ENCODE assay signal across 10 cellular contexts in genomic region chr3:107992976-107993684, GRCh38.
DNase-seq lines count a peak whose midpoint lies in the region; ATAC-seq, FAIRE-seq and TF ChIP-seq lines count a peak whose summit lies in the region.
"Had no signal": no experiment of that assay in that cellular context is flagged by ENCODE, and none has a peak within 500 bp of the region (broad histone marks: within the 10 kb centered on the region; RNA-seq: fewer than 3 reads in every experiment).

No MANE protein-coding gene starts in this region.

- H3K27ac ChIP-seq in HepG2 (ENCODE audit: extremely low read length, insufficient read depth, low read length) (no peak overlapping the region), spleen (no peak overlapping the region)

- no peaks in the 10 kb centered on the region for H3K9me3 Mint-ChIP-seq in activated naive CD4-positive, alpha-beta T cell treated with anti-CD3 and anti-CD28 coated beads for 36 hours
- H3K9me3 Mint-ChIP-seq: activated naive CD4-positive, alpha-beta T cell treated with anti-CD3 and anti-CD28 coated beads, Interleukin-2, amount 50 U/mL, for 24 hours had no signal

- H2AFZ ChIP-seq in HepG2 (ENCODE audit: low read length), result no peak overlapping the region

- FAIRE-seq in HepG2 (lab: Jason Lieb, UNC) (no peak), GM12892 (lab: Jason Lieb, UNC) (no peak)

- 35% methylated on average over 6 of the region's 9 CpGs for WGBS in HepG2 (ENCODE audit: low lambda C conversion rate)
- 79 to 87% (median 82%) methylated on average over 9 of the region's 9 CpGs for WGBS in spleen, 5 donors

- peaks cover 0 to 3% of the 10 kb centered on the region in 2 experiments; a peak in 1 of 5 replicates for H3K27me3 ChIP-seq in HepG2 (ENCODE audit: control insufficient read depth in 1 of 2, insufficient read depth in 2 of 2, low read length in 2 of 2)
- H3K27me3 ChIP-seq in spleen (replicated peaks in 1 of 7), result no peaks in the 10 kb centered on the region

- H4K20me1 ChIP-seq in HepG2 (ENCODE audit: insufficient read depth, low read length), result no peaks in the 10 kb centered on the region

- H3K4me1 Mint-ChIP-seq in activated naive CD4-positive, alpha-beta T cell treated with anti-CD3 and anti-CD28 coated beads for 36 hours (ENCODE audit: low read depth), result peaks cover 11% of the 10 kb centered on the region

- in situ Hi-C loops in HepG2 (cut with HindIII; ENCODE audit: extremely low pct_ligation_motif_present, low pct_unique_long_range_greater_than_20kb), result no loop called here

- no peaks in the 10 kb centered on the region for H3K79me2 ChIP-seq in HepG2 (ENCODE audit: insufficient read depth, low read length)

- no peak overlapping the region for H3K27ac Mint-ChIP-seq in activated naive CD4-positive, alpha-beta T cell treated with anti-CD3 and anti-CD28 coated beads for 36 hours
- H3K27ac Mint-ChIP-seq: activated naive CD4-positive, alpha-beta T cell treated with anti-CD3 and anti-CD28 coated beads, Interleukin-2, amount 50 U/mL, for 24 hours had no signal

- H3K4me2 ChIP-seq in HepG2 (ENCODE audit: low read depth, low read length), result no peak overlapping the region

- CTCF ChIA-PET in HepG2 (lab: Yijun Ruan, JAX; ENCODE audit: low intra/inter-chr PET ratio, low total read pairs), result no interaction called here
- CTCF ChIA-PET in activated naive CD4-positive, alpha-beta T cell treated with anti-CD3 and anti-CD28 coated beads for 36 hours (lab: Charles Lee), result interaction anchor here (1.2 kb wide), 1 partner anchor 96 kb away, joined by 3 read pairs; no protein-coding TSS in a partner anchor

- no peak for TF ChIP-seq CTCF in AG10803 (conservative IDR thresholded peaks at IDR 0.05; ENCODE audit: low read length)
- no peak for TF ChIP-seq CTCF in HepG2 (CRISPR knock-in tag; IDR thresholded peaks at IDR 0.05)
- no peak for TF ChIP-seq CTCF in spleen (IDR thresholded peaks at IDR 0.05 in 8 of 11, conservative IDR thresholded peaks at IDR 0.05 in 3 of 11)

- intact Hi-C loops in HepG2 (cut with micrococcal nuclease; ENCODE audit: unreplicated experiment), result no loop called here
- intact Hi-C loops in activated naive CD4-positive, alpha-beta T cell treated with anti-CD3 and anti-CD28 coated beads for 36 hours (cut with micrococcal nuclease), result no loop called here
- intact Hi-C loops in spleen (cut with DNase I; ENCODE audit: low total_unique reads), result no loop called here

- ATAC-seq in GM21825 (IDR thresholded peaks at IDR 0.05; ENCODE audit: unreplicated experiment) (peak; percentile 51), HepG2 (no peak)

- H3K4me3 ChIP-seq in AG10803 (ENCODE audit: low read length) (no peak overlapping the region), HepG2 (replicated peaks in 1 of 3; ENCODE audit: insufficient read depth in 1 of 3, low read depth in 2 of 3, low read length in 3 of 3) (no peak overlapping the region), spleen (no peak overlapping the region)

- no peak overlapping the region for H3K9ac ChIP-seq in HepG2 (ENCODE audit: insufficient read depth, low read depth, low read length)

- POLR2A ChIA-PET in HepG2 (lab: Yijun Ruan, JAX), result no interaction called here

- H3K9me3 ChIP-seq in HepG2 (ENCODE audit: low read length), result no peaks in the 10 kb centered on the region
- no peaks in the 10 kb centered on the region for H3K9me3 ChIP-seq in spleen

- BruUV-seq in HepG2 (replicated peaks; lab: Mats Ljungman, UMichigan), result no TSS peak

- TF ChIP-seq RAD21 in HepG2 (CRISPR knock-in tag; IDR thresholded peaks at IDR 0.05), result no peak

- no peaks in the 10 kb centered on the region for H3K27me3 Mint-ChIP-seq in activated naive CD4-positive, alpha-beta T cell treated with anti-CD3 and anti-CD28 coated beads for 36 hours (ENCODE audit: low read depth)
- H3K27me3 Mint-ChIP-seq: activated naive CD4-positive, alpha-beta T cell treated with anti-CD3 and anti-CD28 coated beads, Interleukin-2, amount 50 U/mL, for 24 hours had no signal

- no peaks in the 10 kb centered on the region for H3K36me3 Mint-ChIP-seq in activated naive CD4-positive, alpha-beta T cell treated with anti-CD3 and anti-CD28 coated beads for 36 hours (ENCODE audit: low read depth)
- H3K36me3 Mint-ChIP-seq: activated naive CD4-positive, alpha-beta T cell treated with anti-CD3 and anti-CD28 coated beads, Interleukin-2, amount 50 U/mL, for 24 hours had no signal

- no peak overlapping the region for H3K4me3 Mint-ChIP-seq in activated naive CD4-positive, alpha-beta T cell treated with anti-CD3 and anti-CD28 coated beads for 36 hours
- H3K4me3 Mint-ChIP-seq: activated naive CD4-positive, alpha-beta T cell treated with anti-CD3 and anti-CD28 coated beads, Interleukin-2, amount 50 U/mL, for 24 hours had no signal

- H3K4me1 ChIP-seq in HepG2 (ENCODE audit: insufficient read depth, low read length) (no peaks in the 10 kb centered on the region), spleen (peaks cover 0 to 20% (median 9%) of the 10 kb centered on the region in 6 donors)

- TF ChIP-seq POLR2A in HepG2 (IDR thresholded peaks at IDR 0.05; ENCODE audit: insufficient read depth in 1 of 2, low read depth in 2 of 2, low read length in 2 of 2) (no peak), GM12892 (IDR thresholded peaks at IDR 0.05; ENCODE audit: low read depth, low read length) (no peak), spleen (IDR thresholded peaks at IDR 0.05) (no peak)

- no peak for TF ChIP-seq EP300 in HepG2 (IDR thresholded peaks at IDR 0.05; ENCODE audit: low read depth in 2 of 2, low read length in 2 of 2)
- TF ChIP-seq EP300 in HepG2 (CRISPR knock-in tag; IDR thresholded peaks at IDR 0.05; ENCODE audit: borderline replicate concordance), result no peak

- no peaks in the 10 kb centered on the region for H3K36me3 ChIP-seq in HepG2 (replicated peaks in 1 of 2; ENCODE audit: control insufficient read depth in 1 of 2, insufficient read depth in 2 of 2, low read length in 2 of 2)
- H3K36me3 ChIP-seq in spleen, result no peaks in the 10 kb centered on the region

- DNase-seq in AG10803 (ENCODE audit: low read depth) (peak; percentile 57), amniotic epithelial cell (ENCODE audit: low read depth) (peak; percentile 45), HepG2 (ENCODE audit: low spot score) (no peak), GM12892 (ENCODE audit: insufficient read length) (no peak), NCI-H82 treated with DMSO at 0.1 percent for 48 hours (lab: John Stamatoyannopoulos, UW; ENCODE audit: unreplicated experiment) (no peak), spleen (no peak)
- DNase-seq in activated naive CD4-positive, alpha-beta T cell treated with anti-CD3 and anti-CD28 coated beads for 36 hours, result no peak
- DNase-seq: H7 had no signal

TF ChIP-seq in HepG2, 621 proteins besides CTCF, POLR2A, EP300 and RAD21:
- peak; percentile 34 to 63; a peak in 3 of 4 replicates for TF ChIP-seq MAFK (conservative IDR thresholded peaks at IDR 0.05 in 1 of 2, IDR thresholded peaks at IDR 0.05 in 1 of 2; ENCODE audit: low read length in 2 of 2)
- TF ChIP-seq CEBPZ (IDR thresholded peaks at IDR 0.05; ENCODE audit: low read length), result no peak
- peak; percentile 36; the same call in 1 of the 2 replicates for TF ChIP-seq MAFF (IDR thresholded peaks at IDR 0.05; ENCODE audit: low read depth, low read length)

Comparison
In these comparisons a context has a peak if more than half of its experiments do, and no peak if none do; other contexts are left out.
1. DNase-seq: peak in AG10803 (single experiment) and amniotic epithelial cell (single experiment); none in HepG2 (single experiment), GM12892 (single experiment), activated naive CD4-positive, alpha-beta T cell treated with anti-CD3 and anti-CD28 coated beads for 36 hours (single experiment), NCI-H82 treated with DMSO at 0.1 percent for 48 hours (single experiment) and spleen (single experiment).